In genomic region chr1:36163426-36163825, GRCh38 we compare ENCODE assay signal across 1 cellular context.
TF ChIP-seq lines count a peak whose summit lies in the region.

No MANE protein-coding gene starts in this region.

TF ChIP-seq in endothelial cell of umbilical vein, 7 proteins besides CTCF, POLR2A, EP300 and RAD21:
- TF ChIP-seq FOS (IDR thresholded peaks at IDR 0.05; ENCODE audit: borderline replicate concordance, insufficient read depth, low read length): no peak
- TF ChIP-seq POLR2AphosphoS5 (IDR thresholded peaks at IDR 0.05; ENCODE audit: insufficient read depth, low read depth, low read length): no peak
- no peak for TF ChIP-seq EZH2 (IDR thresholded peaks at IDR 0.05; ENCODE audit: borderline replicate concordance, low read depth, low read length, severe bottlenecking)
- TF ChIP-seq GATA2 (IDR thresholded peaks at IDR 0.05; ENCODE audit: insufficient read depth, insufficient read length, low read depth, low read length): no peak
- no peak for TF ChIP-seq JUN (IDR thresholded peaks at IDR 0.05; ENCODE audit: borderline replicate concordance, insufficient read depth, insufficient read length, low read depth)
- no peak for TF ChIP-seq MYC (IDR thresholded peaks at IDR 0.05; ENCODE audit: low read depth, low read length)
- TF ChIP-seq MAX (IDR thresholded peaks at IDR 0.05; ENCODE audit: insufficient read depth, insufficient read length): no peak
